ENCODE assay signal across 8 cellular contexts in genomic region chr4:139176299-139177048, GRCh38. TPM values are rescaled to one million over a fixed set of nuclear protein-coding genes. Genes with fewer than 3 reads are reported as not detected.
A peak's percentile ranks its signal among the peaks of the same experiment; 100 is the strongest.
DNase-seq lines count a peak whose midpoint lies in the region; ATAC-seq and TF ChIP-seq lines count a peak whose summit lies in the region.

No MANE protein-coding gene starts in this region.

- peak overlapping the region; percentile 100 for H3K18ac ChIP-seq in trophoblast cell (ENCODE audit: low read length)

- peak overlapping the region; percentile 69 for H3K9ac ChIP-seq in DND-41 (ENCODE audit: low read depth, low read length)
- H3K9ac ChIP-seq in SU-DHL-6 (ENCODE audit: low read length): peak overlapping the region; percentile 81
- H3K9ac ChIP-seq in trophoblast cell (ENCODE audit: low read length): peak overlapping the region; percentile 70

- H3K27me3 ChIP-seq in DND-41 (ENCODE audit: insufficient read depth, low read length, poor library complexity) (no peaks in the 10 kb centered on the region), GM23338 (ENCODE audit: insufficient read depth) (peaks cover 16% of the 10 kb centered on the region), SU-DHL-6 (ENCODE audit: low read length) (no peaks in the 10 kb centered on the region), cardiac muscle cell (no peaks in the 10 kb centered on the region), trophoblast cell (ENCODE audit: insufficient read depth, low read length) (no peaks in the 10 kb centered on the region), transverse colon (no peaks in the 10 kb centered on the region)

- intact Hi-C loops in transverse colon (cut with DNase I; ENCODE audit: low total_unique reads): loop anchor here (5.0 kb wide), 1 partner anchor 94 kb away; no protein-coding TSS in a partner anchor

- TF ChIP-seq CTCF in DND-41 (IDR thresholded peaks at IDR 0.05; ENCODE audit: borderline replicate concordance, extremely low read depth, low read length, poor library complexity, severe bottlenecking) (no peak), GM23338 (conservative IDR thresholded peaks at IDR 0.05; ENCODE audit: low read depth in 2 of 2) (no peak), LNCaP clone FGC (IDR thresholded peaks at IDR 0.05; ENCODE audit: control insufficient read depth, extremely low read depth, insufficient read depth) (no peak), SU-DHL-6 (IDR thresholded peaks at IDR 0.05; ENCODE audit: insufficient read depth, low read length, poor library complexity, severe bottlenecking) (no peak), cardiac muscle cell (IDR thresholded peaks at IDR 0.05; ENCODE audit: low read depth, low read length) (no peak), transverse colon (IDR thresholded peaks at IDR 0.05) (no peak)

- H3K36me3 ChIP-seq in DND-41 (ENCODE audit: insufficient read depth, low read length) (no peaks in the 10 kb centered on the region; the same call in 1 of the 2 replicates), GM23338 (ENCODE audit: insufficient read depth) (no peaks in the 10 kb centered on the region), SU-DHL-6 (ENCODE audit: low read length) (no peaks in the 10 kb centered on the region), cardiac muscle cell (no peaks in the 10 kb centered on the region), trophoblast cell (ENCODE audit: control insufficient read depth in 1 of 2, insufficient read depth in 2 of 2, low read length in 2 of 2) (no peaks in the 10 kb centered on the region), transverse colon (no peaks in the 10 kb centered on the region)

- H4K8ac ChIP-seq in trophoblast cell (ENCODE audit: low read depth, low read length): peak overlapping the region; percentile 76

- peak overlapping the region; percentile 79 for H3K14ac ChIP-seq in trophoblast cell (ENCODE audit: low read length)

- H3F3A ChIP-seq in GM23338 (replicated peaks; ENCODE audit: low read depth) (peaks cover 21% of the 10 kb centered on the region), SU-DHL-6 (ENCODE audit: insufficient read depth) (peaks cover 4% of the 10 kb centered on the region; the same call in 1 of the 2 replicates)

- H4K91ac ChIP-seq in trophoblast cell (ENCODE audit: low read depth, low read length): peak overlapping the region; percentile 89

- no peak overlapping the region for H3K23ac ChIP-seq in trophoblast cell (ENCODE audit: low read length)

- DNase-seq in DND-41 (peak; percentile 70), GM23338 (ENCODE audit: low spot score) (peak; percentile 94), LNCaP clone FGC (ENCODE audit: low read depth) (no peak), cardiac muscle cell (ENCODE audit: low read depth in 1 of 2, low spot score in 1 of 2) (peak; percentile 81 to 86), trophoblast cell (peak; percentile 71 to 78), transverse colon (peak; percentile 84)
- peak; percentile 62 for DNase-seq in activated naive CD8-positive, alpha-beta T cell treated with anti-CD3 and anti-CD28 coated beads, Interleukin-2, amount 50 U/mL, for 24 hours

- H3K79me2 ChIP-seq in DND-41 (ENCODE audit: insufficient read depth, low read length): peaks cover 52% of the 10 kb centered on the region
- H3K79me2 ChIP-seq in GM23338 (replicated peaks; ENCODE audit: insufficient read depth): peaks cover 47% of the 10 kb centered on the region
- H3K79me2 ChIP-seq in SU-DHL-6 (ENCODE audit: insufficient read depth, low read length): no peaks in the 10 kb centered on the region
- H3K79me2 ChIP-seq in trophoblast cell (ENCODE audit: control insufficient read depth, insufficient read depth, low read length, poor library complexity): peaks cover 14% of the 10 kb centered on the region

- H2BK120ac ChIP-seq in trophoblast cell (ENCODE audit: insufficient read depth, low read length, poor library complexity): peak overlapping the region; percentile 70

- WGBS in trophoblast cell (ENCODE audit: extremely low coverage, insufficient coverage, insufficient read length): no CpG with 5 or more reads among the region's 89 CpGs
- WGBS in transverse colon (ENCODE audit: low coverage in 1 of 2), 2 donors: 0% methylated on average over 29 of the region's 89 CpGs; no CpG with 5 or more reads in 1 of the 2 donors

- H2BK5ac ChIP-seq in trophoblast cell (ENCODE audit: low read depth, low read length, poor library complexity): peak overlapping the region; percentile 96

- H3K4me3 Mint-ChIP-seq in GM23338: peak overlapping the region; percentile 98
- peak overlapping the region; percentile 79 for H3K4me3 Mint-ChIP-seq in activated naive CD8-positive, alpha-beta T cell treated with anti-CD3 and anti-CD28 coated beads, Interleukin-2, amount 50 U/mL, for 24 hours

- peaks cover 17% of the 10 kb centered on the region for H3K27me3 Mint-ChIP-seq in GM23338 (ENCODE audit: insufficient read depth, low read depth, poor library complexity)
- H3K27me3 Mint-ChIP-seq in activated naive CD8-positive, alpha-beta T cell treated with anti-CD3 and anti-CD28 coated beads, Interleukin-2, amount 50 U/mL, for 24 hours: peaks cover 23% of the 10 kb centered on the region

- H3K9me3 Mint-ChIP-seq in GM23338: no peaks in the 10 kb centered on the region; the same call in 2 of the 3 replicates
- H3K9me3 Mint-ChIP-seq in activated naive CD8-positive, alpha-beta T cell treated with anti-CD3 and anti-CD28 coated beads, Interleukin-2, amount 50 U/mL, for 24 hours: no peaks in the 10 kb centered on the region

- H3K4me1 ChIP-seq in DND-41 (ENCODE audit: insufficient read depth, low read length) (peaks cover 31% of the 10 kb centered on the region), GM23338 (ENCODE audit: insufficient read depth) (peaks cover 50% of the 10 kb centered on the region), cardiac muscle cell (ENCODE audit: low read depth) (peaks cover 5% of the 10 kb centered on the region), trophoblast cell (ENCODE audit: control insufficient read depth in 1 of 2, insufficient read depth in 2 of 2, low read length in 2 of 2) (no peaks in the 10 kb centered on the region), transverse colon (peaks cover 10 to 30% (median 13%) of the 10 kb centered on the region in 4 donors)

- H3K4me3 ChIP-seq in DND-41 (ENCODE audit: low read depth in 1 of 2, low read length in 2 of 2) (peak overlapping the region; percentile 74 to 84), GM23338 (peak overlapping the region; percentile 88), LNCaP clone FGC (ENCODE audit: low read depth, low read length) (peak overlapping the region; percentile 88), SU-DHL-6 (ENCODE audit: insufficient read depth, low read length, poor library complexity, severe bottlenecking) (peak overlapping the region; percentile 70), cardiac muscle cell (peak overlapping the region; percentile 70), trophoblast cell (ENCODE audit: low read depth, low read length) (peak overlapping the region; percentile 89), transverse colon (peak overlapping the region; percentile 89 to 100 (median 96))

- H3K27ac ChIP-seq in DND-41 (ENCODE audit: low read length): peak overlapping the region; percentile 68
- H3K27ac ChIP-seq in GM23338 (ENCODE audit: low read depth): peak overlapping the region; percentile 83
- 0 out of 2 replicates have a peak overlapping the region, but pooled peaks have one; percentile 26 for H3K27ac ChIP-seq in SU-DHL-6 (ENCODE audit: low read depth, low read length)
- peak overlapping the region; percentile 93 for H3K27ac ChIP-seq in cardiac muscle cell
- H3K27ac ChIP-seq in trophoblast cell (ENCODE audit: low read depth, low read length): peak overlapping the region; percentile 91
- peak overlapping the region; percentile 99 to 100 (median 100) for H3K27ac ChIP-seq in transverse colon

- H2BK12ac ChIP-seq in trophoblast cell (ENCODE audit: low read length): peak overlapping the region; percentile 28

- peak; percentile 75 for TF ChIP-seq POLR2A in transverse colon (IDR thresholded peaks at IDR 0.05)

- no peaks in the 10 kb centered on the region for H3K9me2 ChIP-seq in GM23338 (ENCODE audit: insufficient read depth)
- no peaks in the 10 kb centered on the region for H3K9me2 ChIP-seq in SU-DHL-6 (replicated peaks; ENCODE audit: insufficient read depth, low read length)

- H3K4me1 Mint-ChIP-seq in GM23338: peaks cover 42% of the 10 kb centered on the region
- peaks cover 22% of the 10 kb centered on the region for H3K4me1 Mint-ChIP-seq in activated naive CD8-positive, alpha-beta T cell treated with anti-CD3 and anti-CD28 coated beads, Interleukin-2, amount 50 U/mL, for 24 hours

- H2AFZ ChIP-seq in DND-41 (ENCODE audit: low read depth, low read length) (peak overlapping the region; percentile 75), GM23338 (no peak overlapping the region; the same call in 1 of the 2 replicates), SU-DHL-6 (ENCODE audit: low read depth, low read length, severe bottlenecking) (peak overlapping the region; percentile 48), trophoblast cell (ENCODE audit: insufficient read depth, low read length, poor library complexity) (peak overlapping the region; percentile 97)

- no peaks in the 10 kb centered on the region; the same call in 2 of the 3 replicates for H3K36me3 Mint-ChIP-seq in GM23338 (ENCODE audit: low read depth)
- no peaks in the 10 kb centered on the region for H3K36me3 Mint-ChIP-seq in activated naive CD8-positive, alpha-beta T cell treated with anti-CD3 and anti-CD28 coated beads, Interleukin-2, amount 50 U/mL, for 24 hours (ENCODE audit: low read depth)

- peak; percentile 38 for TF ChIP-seq EP300 in transverse colon (IDR thresholded peaks at IDR 0.05; ENCODE audit: low read depth)

- H3K79me1 ChIP-seq in trophoblast cell (ENCODE audit: low read length): peaks cover 12% of the 10 kb centered on the region

- peak overlapping the region; percentile 88 for H4K12ac ChIP-seq in trophoblast cell (ENCODE audit: low read depth, low read length)

- H4K20me1 ChIP-seq in DND-41 (ENCODE audit: insufficient read depth, low read length) (peaks cover 23% of the 10 kb centered on the region), GM23338 (replicated peaks; ENCODE audit: insufficient read depth) (peaks cover 9% of the 10 kb centered on the region; the same call in 1 of the 2 replicates), SU-DHL-6 (ENCODE audit: low read depth, low read length) (no peaks in the 10 kb centered on the region)

- peak overlapping the region; percentile 94 for H3K27ac Mint-ChIP-seq in GM23338
- H3K27ac Mint-ChIP-seq in activated naive CD8-positive, alpha-beta T cell treated with anti-CD3 and anti-CD28 coated beads, Interleukin-2, amount 50 U/mL, for 24 hours: no peak overlapping the region

- H3K4ac ChIP-seq in trophoblast cell (ENCODE audit: low read depth, low read length): peak overlapping the region; percentile 77

- peak overlapping the region; percentile 93 for H3K4me2 ChIP-seq in DND-41 (ENCODE audit: insufficient read depth, low read length)
- peak overlapping the region; percentile 81 for H3K4me2 ChIP-seq in GM23338
- H3K4me2 ChIP-seq in SU-DHL-6 (ENCODE audit: low read depth, low read length, poor library complexity, severe bottlenecking): peak overlapping the region; percentile 58
- H3K4me2 ChIP-seq in trophoblast cell (ENCODE audit: low read length): peak overlapping the region; percentile 91

- ATAC-seq in DND-41 (ENCODE audit: insufficient read depth, low read depth) (peak; percentile 31), GM23338 (peak; percentile 36)
- ATAC-seq in activated naive CD8-positive, alpha-beta T cell treated with anti-CD3 and anti-CD28 coated beads, Interleukin-2, amount 50 U/mL, for 24 hours: peak; percentile 13

- in situ Hi-C loops in transverse colon (cut with MboI; ENCODE audit: low pct_ligation_motif_present in 1 of 4, low pct_unique_long_range_greater_than_20kb in 1 of 4, low sequenced_read_pairs in 3 of 4): no loop called here

- peak overlapping the region; percentile 14 for H2AK5ac ChIP-seq in trophoblast cell (ENCODE audit: low read length)

- H3K9me3 ChIP-seq in DND-41 (ENCODE audit: insufficient read depth, low read length, severe bottlenecking) (no peaks in the 10 kb centered on the region), SU-DHL-6 (ENCODE audit: insufficient read depth, low read length) (no peaks in the 10 kb centered on the region), cardiac muscle cell (ENCODE audit: low read depth) (no peaks in the 10 kb centered on the region), trophoblast cell (ENCODE audit: insufficient read depth, low read depth, low read length) (no peaks in the 10 kb centered on the region), transverse colon (no peaks in the 10 kb centered on the region)

RNA-seq across cellular contexts. Expression of gene ELF2, which starts 0.5 kb away (rescaled TPM):
- total RNA-seq in GM23338 (2014; rRNA removed; shearing (Covaris generic)): 35.2 and 48.8 TPM in 2 replicates
- 33.2 and 38.2 TPM in 2 replicates for polyA plus RNA-seq in GM23338 (2016; fragmentation: Nextera tagmentation; extraction: Ambion mirVana)
- total RNA-seq in cardiac muscle cell: 42.8 and 57.5 TPM in 2 replicates
- 45.7 and 52.7 TPM in 2 replicates for polyA plus RNA-seq in cardiac muscle cell
- 19.5 and 21.8 TPM in 2 replicates for polyA plus RNA-seq in trophoblast cell (2013)
- total RNA-seq in transverse colon: 10 to 100 TPM; 21.7 to 65.6 (median 41.8) TPM

Comparison
In these comparisons a context has a peak if more than half of its experiments do, and no peak if none do; other contexts are left out.
1. H3K27ac ChIP-seq: peak in every context shown above with its lines; median percentile 100 in transverse colon; 93 in cardiac muscle cell; 91 in trophoblast cell; 83 in GM23338; 68 in DND-41; 26 in SU-DHL-6.